Comparison of ENCODE assay signal across 9 cellular contexts in genomic region chr11:119263352-119263940, GRCh38. TPM values are rescaled to one million over a fixed set of nuclear protein-coding genes. Genes with fewer than 3 reads are reported as not detected.
A peak's percentile ranks its signal among the peaks of the same experiment; 100 is the strongest.
DNase-seq lines count a peak whose midpoint lies in the region; ATAC-seq, FAIRE-seq and TF ChIP-seq lines count a peak whose summit lies in the region.
"Had no signal": no experiment of that assay in that cellular context is flagged by ENCODE, and none has a peak within 500 bp of the region (broad histone marks: within the 10 kb centered on the region; RNA-seq: fewer than 3 reads in every experiment).

No MANE protein-coding gene starts in this region.

- no peak for TF ChIP-seq RAD21 in K562 (CRISPR knock-in tag; conservative IDR thresholded peaks at IDR 0.05 in 1 of 2, IDR thresholded peaks at IDR 0.05 in 1 of 2)

- no peaks in the 10 kb centered on the region for H3K27me3 Mint-ChIP-seq in MCF 10A (ENCODE audit: insufficient read depth, unreplicated experiment)
- H3K27me3 Mint-ChIP-seq: activated naive CD4-positive, alpha-beta T cell treated with anti-CD3 and anti-CD28 coated beads, Interleukin-2, amount 50 U/mL, for 24 hours had no signal

- H3K4me1 ChIP-seq in HEK293 (ENCODE audit: control insufficient read depth, insufficient read depth, low read length) (peaks cover 5% of the 10 kb centered on the region; the same call in 1 of the 2 replicates), K562 (replicated peaks in 1 of 2; ENCODE audit: control insufficient read depth in 2 of 2, insufficient read depth in 2 of 2, low read length in 2 of 2) (peaks cover 0 to 31% of the 10 kb centered on the region in 2 experiments; a peak in 3 of 5 replicates), lower lobe of right lung (peaks cover 32% of the 10 kb centered on the region)

- 3% methylated on average over 3 of the region's 3 CpGs for WGBS in K562 (ENCODE audit: insufficient coverage, low coverage, missing lambda C conversion rate)

- H3K4me3 ChIP-seq in HEK293 (ENCODE audit: low read depth, low read length) (no peak overlapping the region), K562 (no peak overlapping the region), lower lobe of right lung (no peak overlapping the region)

- H3K27ac Mint-ChIP-seq in MCF 10A (ENCODE audit: low read depth, unreplicated experiment): no peak overlapping the region

- TF ChIP-seq POLR2A in K562 (conservative IDR thresholded peaks at IDR 0.05): no peak

- in situ Hi-C loops in K562 (cut with MboI): no loop called here

- no peaks in the 10 kb centered on the region for H4K20me1 ChIP-seq in K562 (replicated peaks; ENCODE audit: control insufficient read depth, insufficient read depth, low read length)

- H3K27ac ChIP-seq in HEK293 (ENCODE audit: extremely low read depth, low read depth, low read length) (no peak overlapping the region), K562 (ENCODE audit: extremely low read depth, low read depth, low read length) (no peak overlapping the region; the same call in 2 of the 3 replicates), lower lobe of right lung (peak overlapping the region; percentile 37)

- no peaks in the 10 kb centered on the region for H3K36me3 ChIP-seq in HEK293 (ENCODE audit: control insufficient read depth in 2 of 2, insufficient read depth in 1 of 2, low read length in 2 of 2)
- no peaks in the 10 kb centered on the region for H3K36me3 ChIP-seq in K562 (ENCODE audit: control insufficient read depth, insufficient read depth, low read length)
- H3K36me3 ChIP-seq in lower lobe of right lung: no peaks in the 10 kb centered on the region

- intact Hi-C loops in K562 (cut with micrococcal nuclease) (no loop called here), lower lobe of right lung (cut with DNase I) (no loop called here), MCF 10A (cut with micrococcal nuclease) (no loop called here)

- ATAC-seq in K562: no peak
- no peak for ATAC-seq in lower lobe of right lung
- ATAC-seq in HG03097 (IDR thresholded peaks at IDR 0.05; ENCODE audit: low FRiP score, unreplicated experiment): no peak
- no peak for ATAC-seq in GM21576 (IDR thresholded peaks at IDR 0.05; ENCODE audit: unreplicated experiment)

- H3K79me2 ChIP-seq in K562 (ENCODE audit: control insufficient read depth, insufficient read depth, low read length): peaks cover 33% of the 10 kb centered on the region

- peak; percentile 6 for DNase-seq in AG08395 (ENCODE audit: low spot score)
- no peak for DNase-seq in K562 (ENCODE audit: extremely low read depth in 1 of 4, low spot score in 3 of 4)
- DNase-seq in lower lobe of right lung: no peak
- DNase-seq in T-helper 9 cell: no peak
- no peak for DNase-seq in MCF 10A (ENCODE audit: unreplicated experiment)

- peaks cover 6% of the 10 kb centered on the region for H3K4me1 Mint-ChIP-seq in MCF 10A (ENCODE audit: insufficient read depth, unreplicated experiment)

- H3K9me3 ChIP-seq in HEK293 (ENCODE audit: control insufficient read depth, insufficient read depth, low read depth, low read length) (no peaks in the 10 kb centered on the region), K562 (replicated peaks; ENCODE audit: control insufficient read depth, insufficient read depth, low read depth, low read length) (no peaks in the 10 kb centered on the region), lower lobe of right lung (no peaks in the 10 kb centered on the region)

- BruUV-seq in K562 (replicated peaks; lab: Mats Ljungman, UMichigan) (no TSS peak), MCF 10A (replicated peaks; lab: Mats Ljungman, UMichigan) (no TSS peak)

- FAIRE-seq in K562 (lab: Jason Lieb, UNC): no peak

- H3K36me3 Mint-ChIP-seq in MCF 10A (ENCODE audit: insufficient read depth, unreplicated experiment): peaks cover 6% of the 10 kb centered on the region
- H3K36me3 Mint-ChIP-seq: activated naive CD4-positive, alpha-beta T cell treated with anti-CD3 and anti-CD28 coated beads, Interleukin-2, amount 50 U/mL, for 24 hours had no signal

- TF ChIP-seq CTCF in HEK293 (tag by site-specific recombination; IDR thresholded peaks at IDR 0.05): no peak
- no peak for TF ChIP-seq CTCF in K562 (IDR thresholded peaks at IDR 0.05 in 2 of 3, conservative IDR thresholded peaks at IDR 0.05 in 1 of 3; ENCODE audit: insufficient read depth in 2 of 3, low read depth in 1 of 3, low read length in 3 of 3)
- TF ChIP-seq CTCF in lower lobe of right lung (IDR thresholded peaks at IDR 0.05): no peak
- no peak for TF ChIP-seq CTCF in MCF 10A (IDR thresholded peaks at IDR 0.05; ENCODE audit: unreplicated experiment)

- no peaks in the 10 kb centered on the region for H3K9me1 ChIP-seq in K562 (ENCODE audit: control insufficient read depth, insufficient read depth, low read length)

- CTCF ChIA-PET in HEK293 (lab: Yijun Ruan, JAX) (interaction anchor here (0.6 to 0.7 kb wide), 2 partner anchors 21 to 48 kb away, joined by 3 read pairs; no protein-coding TSS in a partner anchor), K562 (lab: Yijun Ruan, JAX; ENCODE audit: low intra/inter-chr PET ratio) (interaction anchor here (0.6 kb wide), 1 partner anchor 35 kb away, joined by 4 read pairs; no protein-coding TSS in a partner anchor), MCF 10A (lab: Yijun Ruan, JAX) (interaction anchor here (0.8 to 1.5 kb wide), 4 partner anchors 11 to 60 kb away, joined by 3 to 4 read pairs (median 4); no protein-coding TSS in a partner anchor)

- POLR2A ChIA-PET in HEK293 (lab: Yijun Ruan, JAX): no interaction called here
- POLR2A ChIA-PET in K562 (lab: Yijun Ruan, JAX): interaction anchor here (0.6 to 1.8 kb wide), 6 partner anchors 8 to 148 kb away, joined by 3 to 5 read pairs (median 4); no protein-coding TSS in a partner anchor
- POLR2A ChIA-PET in MCF 10A (lab: Yijun Ruan, JAX): interaction anchor here (0.6 to 1.5 kb wide), 3 partner anchors 33 to 476 kb away, joined by 3 read pairs; no protein-coding TSS in a partner anchor

- no peak overlapping the region for H2AFZ ChIP-seq in K562 (ENCODE audit: low read depth, low read length)

- no peak overlapping the region for H3K9ac ChIP-seq in K562 (ENCODE audit: insufficient read depth in 1 of 2, low read depth in 2 of 2, low read length in 2 of 2)

- H3K27me3 ChIP-seq in K562 (ENCODE audit: control insufficient read depth in 2 of 2, insufficient read depth in 2 of 2, low read length in 2 of 2): no peaks in the 10 kb centered on the region
- no peaks in the 10 kb centered on the region for H3K27me3 ChIP-seq in lower lobe of right lung (ENCODE audit: low read depth)

- no peaks in the 10 kb centered on the region for H3K9me3 Mint-ChIP-seq in MCF 10A (ENCODE audit: unreplicated experiment)
- H3K9me3 Mint-ChIP-seq: activated naive CD4-positive, alpha-beta T cell treated with anti-CD3 and anti-CD28 coated beads, Interleukin-2, amount 50 U/mL, for 24 hours had no signal

- no peak overlapping the region for H3K4me3 Mint-ChIP-seq in MCF 10A (ENCODE audit: unreplicated experiment)

- no peak for TF ChIP-seq EP300 in K562 (IDR thresholded peaks at IDR 0.05; ENCODE audit: low read length)

- H3K4me2 ChIP-seq in K562 (ENCODE audit: insufficient read depth, low read length): no peak overlapping the region

TF ChIP-seq in K562, 482 proteins besides CTCF, POLR2A, EP300 and RAD21 (continues in another document):
- TF ChIP-seq ETV1 (tag; conservative IDR thresholded peaks at IDR 0.05; ENCODE audit: low read depth): peak; percentile 37; the same call in 1 of the 2 replicates
- TF ChIP-seq MEF2D (tag; conservative IDR thresholded peaks at IDR 0.05; ENCODE audit: low read depth): peak; percentile 84

RNA-seq across cellular contexts. Expression of gene MCAM, which starts 53.5 kb away (rescaled TPM):
- 64.2 and 225 TPM in 2 replicates for total RNA-seq in K562 (2011; cell fraction: chromatin; rRNA removed; ENCODE audit: low replicate concordance)
- 163 and 199 TPM in 2 replicates for total RNA-seq in K562 (2011; cell fraction: nucleolus; rRNA removed)
- total RNA-seq in K562 (2011; cell fraction: nucleoplasm; rRNA removed): 109 and 119 TPM in 2 replicates
- total RNA-seq in K562 (2014; rRNA removed): 79.0 and 79.5 TPM in 2 replicates
- total RNA-seq in K562 (2014; rRNA removed; fragmentation: Illumina TruSeq; extraction: Trizol): 33.1 and 35.6 TPM in 2 replicates
- total RNA-seq in K562 (2015; rRNA removed; fragmentation: Illumina TruSeq; extraction: Trizol): 25.8 and 27.1 TPM in 2 replicates
- 69.1 and 87.0 TPM in 2 replicates for total RNA-seq in K562 (2021)
- polyA plus RNA-seq in K562 (2011; rRNA removed): 38.0 and 53.6 TPM in 2 replicates
- 86.7 and 421 TPM in 2 replicates for polyA plus RNA-seq in K562 (2011; cell fraction: cytosol; rRNA removed)
- polyA plus RNA-seq in K562 (2011; cell fraction: nucleus; rRNA removed): 37.8 and 96.0 TPM in 2 replicates
- polyA plus RNA-seq in K562 (2012): 36.5 and 57.4 TPM in 2 replicates
- polyA plus RNA-seq in K562 (2014; fragmentation: Illumina TruSeq; extraction: Trizol): 68.2 and 101 TPM in 2 replicates
- polyA plus RNA-seq in K562 (2014; fragmentation: Nextera tagmentation; extraction: Ambion mirVana): 10 to 100 TPM; 14.7 to 15.6 TPM
- polyA plus RNA-seq in K562 (2014; rRNA removed): 57.5 and 118 TPM in 2 replicates
- 17.7 and 42.5 TPM in 2 replicates for polyA minus RNA-seq in K562 (2011; rRNA and poly(A)+ RNA removed)
- polyA minus RNA-seq in K562 (2011; cell fraction: cytosol; rRNA and poly(A)+ RNA removed): 43.6 and 63.5 TPM in 2 replicates
- 33.2 and 52.1 TPM in 2 replicates for polyA minus RNA-seq in K562 (2011; cell fraction: nucleus; rRNA and poly(A)+ RNA removed)
- total RNA-seq in lower lobe of right lung: 67.1 TPM
- 3.5 TPM in 2 replicates for total RNA-seq in MCF 10A (2022)

RNA-seq across cellular contexts. Expression of gene CBL, which starts 57.3 kb away (rescaled TPM):
- 15.7 and 23.8 TPM in 2 replicates for total RNA-seq in K562 (2011; cell fraction: chromatin; rRNA removed; ENCODE audit: low replicate concordance)
- 8.8 and 10.0 TPM in 2 replicates for total RNA-seq in K562 (2011; cell fraction: nucleolus; rRNA removed)
- 17.2 and 25.5 TPM in 2 replicates for total RNA-seq in K562 (2011; cell fraction: nucleoplasm; rRNA removed)
- total RNA-seq in K562 (2014; rRNA removed) (5.9 and 6.4 TPM in 2 replicates), K562 (2014; rRNA removed; fragmentation: Illumina TruSeq; extraction: Trizol) (9.9 and 12.1 TPM in 2 replicates), K562 (2015; rRNA removed; fragmentation: Illumina TruSeq; extraction: Trizol) (7.6 and 8.2 TPM in 2 replicates), K562 (2021) (21.9 and 24.9 TPM in 2 replicates), lower lobe of right lung (39.0 TPM), MCF 10A (2022) (35.5 and 45.7 TPM in 2 replicates)
- polyA plus RNA-seq in K562 (2011; rRNA removed) (14.4 and 15.6 TPM in 2 replicates), K562 (2014; fragmentation: Illumina TruSeq; extraction: Trizol) (17.6 and 18.8 TPM in 2 replicates), K562 (2014; fragmentation: Nextera tagmentation; extraction: Ambion mirVana) (1 to 10 TPM; 3.2 to 6.2 TPM), K562 (2014; rRNA removed) (10.7 and 10.9 TPM in 2 replicates)
- polyA plus RNA-seq in K562 (2011; cell fraction: cytosol; rRNA removed): 9.2 and 15.0 TPM in 2 replicates
- 15.6 and 18.5 TPM in 2 replicates for polyA plus RNA-seq in K562 (2011; cell fraction: nucleus; rRNA removed)
- polyA plus RNA-seq in K562 (2012): 9.6 and 11.7 TPM in 2 replicates
- 22.5 and 22.6 TPM in 2 replicates for polyA minus RNA-seq in K562 (2011; rRNA and poly(A)+ RNA removed)
- 15.1 and 17.8 TPM in 2 replicates for polyA minus RNA-seq in K562 (2011; cell fraction: cytosol; rRNA and poly(A)+ RNA removed)
- 8.1 and 11.1 TPM in 2 replicates for polyA minus RNA-seq in K562 (2011; cell fraction: nucleus; rRNA and poly(A)+ RNA removed)
